1 cellular context compared by ENCODE assay signal in genomic region chr17:50133028-50133768, GRCh38.
TF ChIP-seq lines count a peak whose summit lies in the region.

No MANE protein-coding gene starts in this region.

TF ChIP-seq in GM23338, 12 proteins besides CTCF, POLR2A, EP300 and RAD21 (continued from another document):
- TF ChIP-seq ZNF462 (CRISPR knock-in tag; IDR thresholded peaks at IDR 0.05): no peak
- no peak for TF ChIP-seq ZNF114 (CRISPR knock-in tag; IDR thresholded peaks at IDR 0.05)
- TF ChIP-seq POLR2AphosphoS5 (IDR thresholded peaks at IDR 0.05; ENCODE audit: low read depth): no peak
- no peak for TF ChIP-seq ZNF331 (CRISPR knock-in tag; IDR thresholded peaks at IDR 0.05; ENCODE audit: low read depth)
- no peak for TF ChIP-seq EZH2 (IDR thresholded peaks at IDR 0.05; ENCODE audit: low read depth, unreplicated experiment)
- no peak for TF ChIP-seq JUNB (IDR thresholded peaks at IDR 0.05; ENCODE audit: unreplicated experiment)
- TF ChIP-seq REST (IDR thresholded peaks at IDR 0.05; ENCODE audit: unreplicated experiment): no peak
